In the genomic region with DNA sequence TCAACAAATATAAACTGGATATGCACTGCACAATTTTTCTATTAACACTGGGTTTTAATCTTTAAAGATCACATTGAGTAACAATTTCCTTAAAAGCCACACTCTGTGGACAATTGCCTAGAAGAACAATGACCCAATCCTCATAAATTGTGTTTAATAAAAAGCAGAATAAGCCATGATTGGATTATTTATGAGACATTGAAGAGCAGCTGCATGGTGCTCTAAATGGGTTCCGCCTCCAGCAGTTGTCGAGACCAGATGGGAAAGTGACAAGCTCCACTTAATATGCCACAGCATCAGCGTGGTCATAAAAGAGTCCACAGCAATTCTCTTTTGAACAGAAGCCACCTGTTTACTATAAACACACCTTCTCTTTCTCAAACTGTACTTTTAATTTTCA, we compare ENCODE assay signal across 19 cellular contexts.
"Had no signal": no experiment of that assay in that cellular context is flagged by ENCODE, and none has a peak within 500 bp of the region (broad histone marks: within the 10 kb centered on the region; RNA-seq: fewer than 3 reads in every experiment).

No MANE protein-coding gene starts in this region.

- DNase-seq: activated CD4-positive, alpha-beta T cell treated with anti-CD3 and anti-CD28 coated beads for 48 hours; activated CD8-positive, alpha-beta memory T cell treated with anti-CD3 and anti-CD28 coated beads, Interleukin-2, amount 10 ng/mL, durations not matched to agents 7 days and 5 days; activated CD8-positive, alpha-beta T cell treated with anti-CD3 and anti-CD28 coated beads for 36 hours; activated gamma-delta T cell; activated naive CD4-positive, alpha-beta T cell treated with anti-CD3 and anti-CD28 coated beads, Interleukin-2, amount 50 U/mL, for 16 hours; activated naive CD8-positive, alpha-beta T cell treated with anti-CD3 and anti-CD28 coated beads, Interleukin-2, amount 50 U/mL, for 24 hours; activated T-cell treated with anti-CD3 and anti-CD28 coated beads for 4 hours; heart left ventricle; left colon; lower lobe of right lung; naive thymus-derived CD4-positive, alpha-beta T cell; occipital lobe; posterior cingulate gyrus; retina; sigmoid colon; stimulated activated CD4-positive, alpha-beta T cell treated with anti-CD3 and anti-CD28 coated beads, Interleukin-15, amount 100 ng/mL, for 24 hours; stomach; transverse colon had no signal

- ATAC-seq: activated CD8-positive, alpha-beta memory T cell treated with anti-CD3 and anti-CD28 coated beads, Interleukin-2, amount 10 ng/mL, durations not matched to agents 7 days and 5 days; activated CD8-positive, alpha-beta T cell treated with anti-CD3 and anti-CD28 coated beads for 36 hours; activated naive CD8-positive, alpha-beta T cell treated with anti-CD3 and anti-CD28 coated beads, Interleukin-2, amount 50 U/mL, for 24 hours; heart left ventricle; left colon; lower lobe of right lung; naive thymus-derived CD4-positive, alpha-beta T cell; stimulated activated memory B cell treated with anti-CD40 and anti-IgM and Interleukin-4, amounts not matched to agents 10 μg/mL and 1 μg/mL and 100 μg/mL, for 72 hours had no signal
